In the genomic region with DNA sequence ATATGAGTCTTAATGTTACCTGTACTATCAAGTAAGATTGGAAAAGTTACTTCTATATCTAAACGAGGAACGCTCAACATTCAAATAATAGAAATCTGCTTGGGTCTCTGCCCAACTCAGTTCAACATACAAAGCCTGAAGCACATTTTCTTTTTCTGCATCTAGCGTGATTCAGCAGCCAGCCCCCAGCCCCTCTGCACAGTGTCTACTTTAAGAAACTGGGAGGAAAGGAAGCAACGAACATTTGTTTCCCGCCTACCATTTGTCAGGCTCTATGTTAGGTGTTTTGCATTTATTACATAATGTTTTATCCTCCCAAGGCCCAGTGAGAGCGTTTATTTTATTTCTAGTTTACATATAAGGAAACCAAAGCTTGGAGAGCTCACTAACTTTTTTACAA, we compare ENCODE assay signal across 17 cellular contexts. TPM values are rescaled to one million over a fixed set of nuclear protein-coding genes. Genes with fewer than 3 reads are reported as not detected.
DNase-seq lines count a peak whose midpoint lies in the region; ATAC-seq lines count a peak whose summit lies in the region.
"Had no signal": no experiment of that assay in that cellular context is flagged by ENCODE, and none has a peak within 500 bp of the region (broad histone marks: within the 10 kb centered on the region; RNA-seq: fewer than 3 reads in every experiment).

No MANE protein-coding gene starts in this region.

- H3K4me1 Mint-ChIP-seq in T-helper 17 cell: no peaks in the 10 kb centered on the region
- H3K4me1 Mint-ChIP-seq: B cell; CD4-positive, CD25-positive, alpha-beta regulatory T cell had no signal

- H3K9me3 ChIP-seq in T-helper 17 cell (ENCODE audit: control insufficient read depth, low read length, poor library complexity, severe bottlenecking): no peaks in the 10 kb centered on the region
- H3K9me3 ChIP-seq: BLaER1, Caco-2 had no signal

- ATAC-seq in T-helper 17 cell: no peak
- ATAC-seq: CD8-positive, alpha-beta T cell; GM23338; HCT116 had no signal

- H3K27me3 Mint-ChIP-seq in T-helper 17 cell: no peaks in the 10 kb centered on the region
- H3K27me3 Mint-ChIP-seq: CD4-positive, CD25-positive, alpha-beta regulatory T cell had no signal

- DNase-seq in NCI-H446 treated with DMSO at 0.1 percent for 48 hours (lab: John Stamatoyannopoulos, UW): peak; percentile 7
- no peak for DNase-seq in NCI-H446 (lab: John Stamatoyannopoulos, UW)
- peak; percentile 28 for DNase-seq in NCI-H1048 (lab: John Stamatoyannopoulos, UW)
- peak; percentile 39 for DNase-seq in superior temporal gyrus (ENCODE audit: extremely low spot score)
- no peak for DNase-seq in NCI-H1417 treated with DMSO at 0.1 percent for 48 hours (lab: John Stamatoyannopoulos, UW)
- no peak for DNase-seq in T-helper 17 cell
- DNase-seq: Caco-2; CD4-positive, CD25-positive, alpha-beta regulatory T cell; CD8-positive, alpha-beta T cell; DMS153; GF-D8; H9 had no signal

- no peak overlapping the region for H3K4me3 Mint-ChIP-seq in T-helper 17 cell
- H3K4me3 Mint-ChIP-seq: B cell; CD4-positive, CD25-positive, alpha-beta regulatory T cell; CD8-positive, alpha-beta T cell; GM23338; H9 had no signal

- no peak overlapping the region for H3K27ac Mint-ChIP-seq in T-helper 17 cell
- H3K27ac Mint-ChIP-seq: B cell; CD4-positive, CD25-positive, alpha-beta regulatory T cell; CD8-positive, alpha-beta T cell; GM23338; H9 had no signal

- H3K36me3 Mint-ChIP-seq in T-helper 17 cell (ENCODE audit: low read depth): no peaks in the 10 kb centered on the region
- H3K36me3 Mint-ChIP-seq: CD4-positive, CD25-positive, alpha-beta regulatory T cell; CD8-positive, alpha-beta T cell had no signal

RNA-seq across cellular contexts. Expression of a gene that starts 17.3 kb away (rescaled TPM):
- total RNA-seq in T-helper 17 cell: 10 to 100 TPM in 1 of 2 donors, 1 to 10 TPM in 1; 2.8 to 11.1 TPM
- total RNA-seq: G401 had no signal

Comparison
In these comparisons a context has a peak if more than half of its experiments do, and no peak if none do; other contexts are left out.
1. DNase-seq: peak in NCI-H446 treated with DMSO at 0.1 percent for 48 hours (single experiment), NCI-H1048 (single experiment) and superior temporal gyrus (single experiment); none in NCI-H446 (0 of 2), NCI-H1417 treated with DMSO at 0.1 percent for 48 hours (single experiment) and T-helper 17 cell (0 of 3).